9 cellular contexts compared by ENCODE assay signal in genomic region chr2:205947621-205948495, GRCh38.
DNase-seq lines count a peak whose midpoint lies in the region; ATAC-seq and TF ChIP-seq lines count a peak whose summit lies in the region.
"Had no signal": no experiment of that assay in that cellular context is flagged by ENCODE, and none has a peak within 500 bp of the region (broad histone marks: within the 10 kb centered on the region; RNA-seq: fewer than 3 reads in every experiment).

No MANE protein-coding gene starts in this region.

- no peak overlapping the region for H3K27ac Mint-ChIP-seq in activated CD4-positive, alpha-beta memory T cell treated with anti-CD3 and anti-CD28 coated beads for 36 hours
- H3K27ac Mint-ChIP-seq: T-helper 1 cell treated with Interleukin-12 subunit alpha and Interleukin-12 subunit beta and Interleukin-4 antibody, amounts not matched to agents 30 μg/mL and 1 μg/mL, for 36 hours had no signal

- peak; percentile 15 for DNase-seq in NCI-H524 treated with DMSO at 0.1 percent for 48 hours (lab: John Stamatoyannopoulos, UW)
- DNase-seq in activated CD4-positive, alpha-beta memory T cell treated with anti-CD3 and anti-CD28 coated beads for 36 hours: peak; percentile 73
- peak in 2 of 3 donors; percentile 4 to 22 for DNase-seq in effector memory CD4-positive, alpha-beta T cell
- peak; percentile 52 for DNase-seq in middle frontal gyrus (ENCODE audit: extremely low spot score, low spot score)
- peak; percentile 34 for DNase-seq in stimulated activated CD8-positive, alpha-beta memory T cell treated with anti-CD3 and anti-CD28 coated beads, Interleukin-7, amount 100 ng/mL, for 24 hours (ENCODE audit: low read depth)

- peaks cover 12% of the 10 kb centered on the region for H3K27me3 Mint-ChIP-seq in activated CD4-positive, alpha-beta memory T cell treated with anti-CD3 and anti-CD28 coated beads for 36 hours

- no peaks in the 10 kb centered on the region for H3K36me3 Mint-ChIP-seq in activated CD4-positive, alpha-beta memory T cell treated with anti-CD3 and anti-CD28 coated beads for 36 hours

- H3K27ac ChIP-seq in C4-2B: no peak overlapping the region
- no peak overlapping the region for H3K27ac ChIP-seq in effector memory CD4-positive, alpha-beta T cell (ENCODE audit: insufficient read depth, low read length, poor library complexity, severe bottlenecking)

- CTCF ChIA-PET in activated CD4-positive, alpha-beta memory T cell treated with anti-CD3 and anti-CD28 coated beads for 36 hours (lab: Charles Lee): interaction anchor here (0.6 to 2.3 kb wide), 12 partner anchors 10 to 1871 kb away, joined by 3 to 13 read pairs (median 4); no protein-coding TSS in a partner anchor

- intact Hi-C loops in activated CD4-positive, alpha-beta memory T cell treated with anti-CD3 and anti-CD28 coated beads for 36 hours (cut with micrococcal nuclease): no loop called here

- H3K9me3 ChIP-seq in effector memory CD4-positive, alpha-beta T cell (ENCODE audit: control insufficient read depth, low read length): no peaks in the 10 kb centered on the region

- no peak overlapping the region for H3K4me3 ChIP-seq in effector memory CD4-positive, alpha-beta T cell (ENCODE audit: insufficient read depth, low read depth, low read length, poor library complexity, severe bottlenecking)

- no peaks in the 10 kb centered on the region for H3K4me1 Mint-ChIP-seq in activated CD4-positive, alpha-beta memory T cell treated with anti-CD3 and anti-CD28 coated beads for 36 hours (ENCODE audit: low read depth)

- TF ChIP-seq CTCF in C4-2B (conservative IDR thresholded peaks at IDR 0.05): peak; percentile 93

- H3K9me3 Mint-ChIP-seq in activated CD4-positive, alpha-beta memory T cell treated with anti-CD3 and anti-CD28 coated beads for 36 hours: peaks cover 7% of the 10 kb centered on the region
- H3K9me3 Mint-ChIP-seq: T-helper 1 cell treated with Interleukin-12 subunit alpha and Interleukin-12 subunit beta and Interleukin-4 antibody, amounts not matched to agents 30 μg/mL and 1 μg/mL, for 36 hours had no signal

- no peak overlapping the region for H3K4me3 Mint-ChIP-seq in activated CD4-positive, alpha-beta memory T cell treated with anti-CD3 and anti-CD28 coated beads for 36 hours
- H3K4me3 Mint-ChIP-seq: T-helper 1 cell treated with Interleukin-12 subunit alpha and Interleukin-12 subunit beta and Interleukin-4 antibody, amounts not matched to agents 30 μg/mL and 1 μg/mL, for 36 hours had no signal

- ATAC-seq in GM18909 (IDR thresholded peaks at IDR 0.05; ENCODE audit: poor library complexity, unreplicated experiment) (peak; percentile 90), HG03196 (IDR thresholded peaks at IDR 0.05; ENCODE audit: unreplicated experiment) (peak; percentile 94)

- no peaks in the 10 kb centered on the region for H3K4me1 ChIP-seq in effector memory CD4-positive, alpha-beta T cell (ENCODE audit: control insufficient read depth, insufficient read depth, low read length, poor library complexity, severe bottlenecking)

- H3K36me3 ChIP-seq in effector memory CD4-positive, alpha-beta T cell (ENCODE audit: control insufficient read depth, insufficient read depth, low read length): no peaks in the 10 kb centered on the region

- H3K27me3 ChIP-seq in effector memory CD4-positive, alpha-beta T cell (replicated peaks; ENCODE audit: control insufficient read depth, insufficient read depth, low read length, poor library complexity, severe bottlenecking): no peaks in the 10 kb centered on the region

- POLR2A ChIA-PET in activated CD4-positive, alpha-beta memory T cell treated with anti-CD3 and anti-CD28 coated beads for 36 hours (lab: Charles Lee): interaction anchor here (0.9 kb wide), 1 partner anchor 17 kb away, joined by 3 read pairs; no protein-coding TSS in a partner anchor

Comparison
In these comparisons a context has a peak if more than half of its experiments do, and no peak if none do; other contexts are left out.
1. DNase-seq: peak in every context shown above with its lines; median percentile 73 in activated CD4-positive, alpha-beta memory T cell treated with anti-CD3 and anti-CD28 coated beads for 36 hours; 52 in middle frontal gyrus; 34 in stimulated activated CD8-positive, alpha-beta memory T cell treated with anti-CD3 and anti-CD28 coated beads, Interleukin-7, amount 100 ng/mL, for 24 hours; 15 in NCI-H524 treated with DMSO at 0.1 percent for 48 hours; 13 in effector memory CD4-positive, alpha-beta T cell.